ENCODE assay signal across 8 cellular contexts in the genomic region with DNA sequence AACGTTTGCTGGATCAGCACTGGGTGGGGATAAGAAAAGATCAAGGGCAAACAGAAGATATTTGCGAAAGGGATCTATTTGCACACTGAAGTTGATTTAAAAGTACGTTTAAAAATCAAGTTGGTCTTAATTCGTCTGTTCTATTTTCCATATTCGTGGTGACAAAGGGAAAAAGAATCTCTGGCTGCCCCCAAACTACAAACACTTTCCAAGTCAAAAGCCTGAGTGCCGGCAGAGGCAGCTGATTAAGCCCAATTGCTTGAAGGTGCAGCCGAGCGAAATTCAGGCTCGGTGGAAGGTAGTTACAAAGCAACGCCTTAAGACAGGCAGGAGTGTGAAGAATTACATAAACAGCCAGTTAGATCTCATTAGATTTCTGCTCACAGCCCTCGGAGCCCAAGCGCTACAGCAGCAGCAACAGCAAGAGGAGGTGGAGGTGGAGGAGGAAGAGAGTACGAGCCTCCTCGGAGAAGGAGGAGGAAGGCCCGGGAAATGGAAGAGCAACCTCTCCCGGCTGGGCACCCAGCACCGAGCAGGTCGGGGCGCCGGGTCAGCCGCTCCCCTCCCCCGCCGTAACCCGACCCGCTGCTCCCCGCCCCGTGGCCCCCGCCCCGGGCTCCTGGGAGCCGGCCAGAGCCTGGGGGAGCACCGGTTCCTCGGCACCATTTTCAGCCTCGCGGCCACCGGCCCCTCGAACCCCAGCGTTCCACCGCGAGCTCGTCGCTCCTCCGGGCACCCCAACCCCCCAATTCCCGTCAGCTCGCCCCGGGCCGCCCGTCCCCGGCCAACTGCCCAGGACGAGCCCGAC. TPM values are rescaled to one million over a fixed set of nuclear protein-coding genes. Genes with fewer than 3 reads are reported as not detected.
DNase-seq lines count a peak whose midpoint lies in the region; ATAC-seq and TF ChIP-seq lines count a peak whose summit lies in the region.

No MANE protein-coding gene starts in this region.

- TF ChIP-seq CTCF in epithelial cell of proximal tubule (conservative IDR thresholded peaks at IDR 0.05; ENCODE audit: low read depth, low read length): no peak

- ATAC-seq in activated CD4-positive, CD25-positive, alpha-beta regulatory T cell treated with anti-CD3 and anti-CD28 coated beads, Interleukin-2, amount 50 U/mL, for 24 hours: peak; percentile 0 to 1
- ATAC-seq in HG03097 (IDR thresholded peaks at IDR 0.05; ENCODE audit: low FRiP score, unreplicated experiment): peak; percentile 13

- H3K4me3 ChIP-seq in epithelial cell of proximal tubule (ENCODE audit: low read depth, low read length): peak overlapping the region; percentile 83

- no peak for DNase-seq in activated CD4-positive, CD25-positive, alpha-beta regulatory T cell (lab: John Stamatoyannopoulos, UW)
- DNase-seq in NCI-H774 (lab: John Stamatoyannopoulos, UW) (peak; percentile 48), epithelial cell of proximal tubule (ENCODE audit: low read depth) (no peak), mucosa of gallbladder (ENCODE audit: low spot score) (peak; percentile 41)
- peak; percentile 43 for DNase-seq in activated CD8-positive, alpha-beta memory T cell treated with anti-CD3 and anti-CD28 coated beads, Interleukin-2, amount 50 U/mL, for 4 hours
- DNase-seq in stimulated activated naive CD4-positive, alpha-beta T cell (lab: John Stamatoyannopoulos, UW): peak; percentile 45 to 67 (median 55)

RNA-seq across cellular contexts. Expression of a gene that starts 0.9 kb away (rescaled TPM):
- total RNA-seq in epithelial cell of proximal tubule: 4.4 and 4.6 TPM in 2 replicates
- total RNA-seq in mucosa of gallbladder: 134 TPM

RNA-seq across cellular contexts. Expression of a gene that starts 29.9 kb away (rescaled TPM):
- total RNA-seq in epithelial cell of proximal tubule: not detected in 2 replicates
- total RNA-seq in mucosa of gallbladder: 0.63 TPM

Comparison
In these comparisons a context has a peak if more than half of its experiments do, and no peak if none do; other contexts are left out.
1. DNase-seq: peak in NCI-H774 (single experiment), activated CD8-positive, alpha-beta memory T cell treated with anti-CD3 and anti-CD28 coated beads, Interleukin-2, amount 50 U/mL, for 4 hours (single experiment), mucosa of gallbladder (single experiment) and stimulated activated naive CD4-positive, alpha-beta T cell (6 of 6); none in activated CD4-positive, CD25-positive, alpha-beta regulatory T cell (0 of 4) and epithelial cell of proximal tubule (single experiment).
2. RNA of a gene that starts 0.9 kb away (total RNA-seq): 134 TPM in mucosa of gallbladder (single experiment); 4.4 to 4.6 TPM in epithelial cell of proximal tubule; every median in the first group is over 10 times any median in the second.